In the genomic region with DNA sequence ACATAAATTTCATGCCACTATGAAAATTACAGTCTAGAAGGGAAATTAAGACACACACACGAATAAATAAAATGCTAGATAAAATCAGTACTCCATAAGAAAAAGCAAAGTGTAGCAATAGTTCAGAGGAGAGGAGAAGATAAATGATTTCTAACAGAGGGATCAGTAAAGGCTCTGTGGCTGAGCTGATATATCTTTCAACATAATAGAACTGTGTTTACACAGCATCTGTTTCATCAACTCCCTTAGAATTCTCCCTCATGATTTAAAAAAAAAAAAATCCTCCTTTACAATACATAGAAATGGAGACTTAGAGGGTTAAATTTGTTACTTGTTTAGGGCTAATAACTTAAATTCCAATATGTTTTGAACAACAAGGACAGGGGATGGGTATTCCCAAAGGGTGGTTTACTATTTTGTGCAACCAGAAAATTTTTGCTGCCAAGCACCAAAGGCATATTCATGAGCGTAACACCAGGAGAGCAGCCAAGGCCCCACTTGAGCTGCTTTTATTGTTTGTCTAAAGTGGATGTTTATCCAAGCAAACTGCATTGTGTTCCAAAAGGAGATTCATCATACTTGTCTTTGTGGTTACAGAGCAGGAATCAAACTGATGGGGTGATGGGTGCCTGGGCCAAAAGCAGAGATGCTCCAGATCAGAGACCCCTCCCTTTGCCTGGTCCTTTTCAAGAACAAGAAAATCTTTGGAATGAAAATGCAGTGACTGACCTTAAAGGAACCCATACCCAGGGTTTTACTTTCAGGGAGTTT, we compare ENCODE assay signal across 11 cellular contexts.
DNase-seq lines count a peak whose midpoint lies in the region; TF ChIP-seq lines count a peak whose summit lies in the region.
"Had no signal": no experiment of that assay in that cellular context is flagged by ENCODE, and none has a peak within 500 bp of the region (broad histone marks: within the 10 kb centered on the region; RNA-seq: fewer than 3 reads in every experiment).

No MANE protein-coding gene starts in this region.

- no peak overlapping the region for H3K27ac ChIP-seq in substantia nigra (ENCODE audit: low read depth, low read length, poor library complexity, severe bottlenecking)
- H3K27ac ChIP-seq: 22Rv1, WERI-Rb-1 had no signal

- no peaks in the 10 kb centered on the region for H3K27me3 Mint-ChIP-seq in activated CD4-positive, alpha-beta memory T cell treated with anti-CD3 and anti-CD28 coated beads, Interleukin-2, amount 10 ng/mL, durations not matched to agents 7 days and 5 days

- CTCF ChIA-PET in activated CD4-positive, alpha-beta memory T cell treated with anti-CD3 and anti-CD28 coated beads, Interleukin-2, amount 10 ng/mL, durations not matched to agents 7 days and 5 days (lab: Charles Lee) = no interaction called here

- no peaks in the 10 kb centered on the region for H3K4me1 Mint-ChIP-seq in activated CD4-positive, alpha-beta memory T cell treated with anti-CD3 and anti-CD28 coated beads, Interleukin-2, amount 10 ng/mL, durations not matched to agents 7 days and 5 days

- DNase-seq in NCI-H2081 (lab: John Stamatoyannopoulos, UW) (peak; percentile 32 to 57), NCI-H2081 treated with DMSO at 0.1 percent for 48 hours (lab: John Stamatoyannopoulos, UW) (no peak), NCI-H526 treated with DMSO at 0.1 percent for 48 hours (lab: John Stamatoyannopoulos, UW) (peak; percentile 28), fibroblast of the aortic adventitia (ENCODE audit: low read depth) (peak; percentile 57), substantia nigra (lab: John Stamatoyannopoulos, UW) (peak in 30 of 49 donors; percentile 1 to 41 (median 10)), middle frontal gyrus (ENCODE audit: extremely low spot score, low spot score) (no peak), COLO829 (ENCODE audit: low spot score) (no peak)
- DNase-seq in activated CD4-positive, alpha-beta memory T cell treated with anti-CD3 and anti-CD28 coated beads, Interleukin-2, amount 10 ng/mL, durations not matched to agents 7 days and 5 days = no peak
- DNase-seq: stimulated activated naive CD4-positive, alpha-beta T cell treated with Interleukin-2 at 50 U/mL for 16 hours; WERI-Rb-1 had no signal

- TF ChIP-seq CTCF in fibroblast of the aortic adventitia (IDR thresholded peaks at IDR 0.05; ENCODE audit: insufficient read depth, low read length) = no peak

- no peaks in the 10 kb centered on the region for H3K9me3 Mint-ChIP-seq in activated CD4-positive, alpha-beta memory T cell treated with anti-CD3 and anti-CD28 coated beads, Interleukin-2, amount 10 ng/mL, durations not matched to agents 7 days and 5 days

- no peak overlapping the region for H3K4me3 Mint-ChIP-seq in activated CD4-positive, alpha-beta memory T cell treated with anti-CD3 and anti-CD28 coated beads, Interleukin-2, amount 10 ng/mL, durations not matched to agents 7 days and 5 days

- no peaks in the 10 kb centered on the region for H3K36me3 Mint-ChIP-seq in activated CD4-positive, alpha-beta memory T cell treated with anti-CD3 and anti-CD28 coated beads, Interleukin-2, amount 10 ng/mL, durations not matched to agents 7 days and 5 days (ENCODE audit: low read depth)

- no peak overlapping the region for H3K27ac Mint-ChIP-seq in activated CD4-positive, alpha-beta memory T cell treated with anti-CD3 and anti-CD28 coated beads, Interleukin-2, amount 10 ng/mL, durations not matched to agents 7 days and 5 days

- no peak overlapping the region for H3K4me3 ChIP-seq in fibroblast of the aortic adventitia (ENCODE audit: low read depth, low read length)

- POLR2A ChIA-PET in activated CD4-positive, alpha-beta memory T cell treated with anti-CD3 and anti-CD28 coated beads, Interleukin-2, amount 10 ng/mL, durations not matched to agents 7 days and 5 days (lab: Charles Lee) = no interaction called here

Comparison
In these comparisons a context has a peak if more than half of its experiments do, and no peak if none do; other contexts are left out.
1. DNase-seq: peak in NCI-H2081 (2 of 2), NCI-H526 treated with DMSO at 0.1 percent for 48 hours (single experiment), fibroblast of the aortic adventitia (single experiment) and substantia nigra (30 of 49); none in NCI-H2081 treated with DMSO at 0.1 percent for 48 hours (single experiment), activated CD4-positive, alpha-beta memory T cell treated with anti-CD3 and anti-CD28 coated beads, Interleukin-2, amount 10 ng/mL, durations not matched to agents 7 days and 5 days (single experiment), middle frontal gyrus (single experiment) and COLO829 (single experiment).